Comparison of ENCODE assay signal across 22 cellular contexts in the genomic region with DNA sequence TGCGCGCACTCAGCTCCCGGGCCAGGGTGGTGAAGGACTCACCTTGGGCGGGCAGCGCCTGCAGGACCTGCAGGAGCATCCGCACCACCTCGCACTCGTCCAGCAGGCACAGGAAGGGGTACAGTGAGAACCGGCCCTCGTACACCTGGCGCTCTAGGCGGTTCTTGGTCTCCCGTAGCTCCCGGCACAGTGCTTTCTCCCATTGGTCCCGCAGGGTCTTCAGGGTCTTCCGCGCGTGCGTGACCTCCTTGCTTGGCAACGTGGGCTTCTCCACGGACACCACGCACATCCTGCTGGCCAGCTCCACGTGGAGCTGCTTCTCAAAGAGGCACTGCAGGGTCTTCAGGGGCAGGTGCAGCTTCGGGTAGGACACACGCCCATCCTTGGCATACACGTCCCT.
"Had no signal": no experiment of that assay in that cellular context is flagged by ENCODE, and none has a peak within 500 bp of the region (broad histone marks: within the 10 kb centered on the region; RNA-seq: fewer than 3 reads in every experiment).

No MANE protein-coding gene starts in this region.

- H3K36me3 ChIP-seq: adrenal gland, ascending aorta, cardiac muscle cell, gastroesophageal sphincter, neural progenitor cell, right atrium auricular region, thoracic aorta, uterus had no signal

- H3K27me3 ChIP-seq: ascending aorta, cardiac muscle cell, hepatocyte, neural progenitor cell, uterus had no signal

- H2AFZ ChIP-seq: hepatocyte, neural progenitor cell had no signal

- H3K9ac ChIP-seq: neural progenitor cell had no signal

- H3K9me3 Mint-ChIP-seq: activated CD8-positive, alpha-beta T cell treated with anti-CD3 and anti-CD28 coated beads for 36 hours; activated T-cell treated with anti-CD3 and anti-CD28 coated beads, Interleukin-2, amount 50 U/mL, for 4 hours; neural progenitor cell had no signal

- H3K36me3 Mint-ChIP-seq: brain, neural progenitor cell had no signal

- DNase-seq: activated CD4-positive, alpha-beta T cell treated with anti-CD3 and anti-CD28 coated beads for 4 hours; activated naive CD4-positive, alpha-beta T cell; activated T-cell treated with anti-CD3 and anti-CD28 coated beads, Interleukin-2, amount 50 U/mL, for 4 hours; dorsolateral prefrontal cortex; left ventricle myocardium superior; stimulated activated naive CD4-positive, alpha-beta T cell; trophoblast cell; uterus had no signal

- H3K4me3 Mint-ChIP-seq: activated CD8-positive, alpha-beta T cell treated with anti-CD3 and anti-CD28 coated beads for 36 hours; activated T-cell treated with anti-CD3 and anti-CD28 coated beads, Interleukin-2, amount 50 U/mL, for 4 hours; brain; neural progenitor cell had no signal

- ATAC-seq: left ventricle myocardium superior; naive thymus-derived CD4-positive, alpha-beta T cell had no signal

- FAIRE-seq: endothelial cell of umbilical vein had no signal

- H3K4me1 ChIP-seq: adrenal gland, ascending aorta, neural progenitor cell, right atrium auricular region, uterus had no signal

- H3K9me3 ChIP-seq: adrenal gland, ascending aorta, gastroesophageal sphincter, right atrium auricular region, thoracic aorta, uterus had no signal

- H3K27ac Mint-ChIP-seq: activated CD8-positive, alpha-beta T cell treated with anti-CD3 and anti-CD28 coated beads for 36 hours; activated naive CD4-positive, alpha-beta T cell treated with anti-CD3 and anti-CD28 coated beads, Interleukin-2, amount 50 U/mL, for 72 hours; brain; naive thymus-derived CD4-positive, alpha-beta T cell; neural progenitor cell had no signal

- H3K4me3 ChIP-seq: cardiac muscle cell, hepatocyte, neural progenitor cell, right atrium auricular region, smooth muscle cell, uterus had no signal

- H3K79me2 ChIP-seq: hepatocyte had no signal

- H3K4me2 ChIP-seq: hepatocyte, neural progenitor cell, smooth muscle cell had no signal
